ENCODE assay signal across 8 cellular contexts in genomic region chr2:85887566-85888019, GRCh38. TPM values are rescaled to one million over a fixed set of nuclear protein-coding genes. Genes with fewer than 3 reads are reported as not detected.
DNase-seq lines count a peak whose midpoint lies in the region; ATAC-seq, FAIRE-seq and TF ChIP-seq lines count a peak whose summit lies in the region.

No MANE protein-coding gene starts in this region.

- no peaks in the 10 kb centered on the region for H3K79me2 ChIP-seq in fibroblast of lung (ENCODE audit: control insufficient read depth, insufficient read depth, low read length)

- peaks cover 7% of the 10 kb centered on the region for H3K36me3 Mint-ChIP-seq in nephron (ENCODE audit: low read depth)

- in situ Hi-C loops in ACHN (cut with HindIII; ENCODE audit: low pct_ligation_motif_present, low pct_unique_long_range_greater_than_20kb, low sequenced_read_pairs), result no loop called here

- no peaks in the 10 kb centered on the region for H3K9me3 Mint-ChIP-seq in nephron

- peaks cover 60% of the 10 kb centered on the region for H3K4me1 Mint-ChIP-seq in nephron

- H3K27me3 Mint-ChIP-seq in nephron (ENCODE audit: low read depth), result peaks cover 5% of the 10 kb centered on the region

- FAIRE-seq in GM19239 (lab: Jason Lieb, UNC), result peak; percentile 21

- no peak overlapping the region for H3K9ac ChIP-seq in fibroblast of lung (ENCODE audit: insufficient read depth, low read length)

- no peak overlapping the region for H3K27ac ChIP-seq in fibroblast of lung (ENCODE audit: insufficient read depth, low read length)
- H3K27ac ChIP-seq in thymus (ENCODE audit: low read depth), result peak overlapping the region; percentile 83

- TF ChIP-seq CTCF in fibroblast of lung (conservative IDR thresholded peaks at IDR 0.05 in 1 of 2, IDR thresholded peaks at IDR 0.05 in 1 of 2; ENCODE audit: low read depth in 1 of 2, low read length in 2 of 2) (peak in 1 of 2 donors; percentile 28), nephron (IDR thresholded peaks at IDR 0.05; ENCODE audit: unreplicated experiment in 3 of 3) (no peak)

- 5% methylated on average over 10 of the region's 10 CpGs for WGBS in thymus

- peak overlapping the region; percentile 21 to 63 (median 52) for H3K4me3 ChIP-seq in fibroblast of lung (replicated peaks in 1 of 4; ENCODE audit: control extremely low read depth in 1 of 4, insufficient read depth in 1 of 4, low read depth in 3 of 4, low read length in 4 of 4)
- H3K4me3 ChIP-seq in thymus (ENCODE audit: low read length), result peak overlapping the region; percentile 81

- peak overlapping the region in 2 of 3 experiments; percentile 73 to 84 for H3K27ac Mint-ChIP-seq in nephron

- H4K20me1 ChIP-seq in fibroblast of lung (ENCODE audit: control insufficient read depth, extremely low read depth, insufficient read depth, low read length), result no peaks in the 10 kb centered on the region

- no peaks in the 10 kb centered on the region for H3K36me3 ChIP-seq in fibroblast of lung (ENCODE audit: control insufficient read depth, insufficient read depth, low read length)
- peaks cover 6% of the 10 kb centered on the region for H3K36me3 ChIP-seq in thymus (ENCODE audit: control insufficient read depth, insufficient read depth)

- peak overlapping the region; percentile 92 for H3K4me2 ChIP-seq in fibroblast of lung (ENCODE audit: extremely low read depth, insufficient read depth, low read length)

- no peaks in the 10 kb centered on the region for H3K27me3 ChIP-seq in fibroblast of lung (ENCODE audit: control insufficient read depth, insufficient read depth, low read length)
- no peaks in the 10 kb centered on the region for H3K27me3 ChIP-seq in thymus (ENCODE audit: control insufficient read depth, insufficient read depth)

- peak overlapping the region; percentile 22 for H2AFZ ChIP-seq in fibroblast of lung (ENCODE audit: low read length)

- ATAC-seq in HG03354 (IDR thresholded peaks at IDR 0.05; ENCODE audit: poor library complexity, severe bottlenecking, unreplicated experiment), result no peak

- DNase-seq in ACHN, result peak; percentile 30
- DNase-seq in GM19239 (ENCODE audit: insufficient read length, low spot score), result no peak
- DNase-seq in OCI-M1 (lab: John Stamatoyannopoulos, UW), result peak; percentile 15
- DNase-seq in activated T-helper 1 cell treated with Interleukin-2 at 50 U/mL for 16 hours (ENCODE audit: low read depth), result peak; percentile 22
- DNase-seq in fibroblast of lung (ENCODE audit: low read depth in 2 of 2), result peak; percentile 15 to 52

- H3K9me3 ChIP-seq in fibroblast of lung (ENCODE audit: control insufficient read depth, insufficient read depth, low read depth, low read length), result no peaks in the 10 kb centered on the region
- no peaks in the 10 kb centered on the region for H3K9me3 ChIP-seq in thymus (ENCODE audit: control insufficient read depth)

- H3K4me3 Mint-ChIP-seq in nephron, result peak overlapping the region; percentile 80 to 92 (median 81)

- H3K4me1 ChIP-seq in fibroblast of lung (ENCODE audit: control insufficient read depth, extremely low read depth, insufficient read depth, low read length) (peaks cover 18% of the 10 kb centered on the region), thymus (ENCODE audit: control insufficient read depth, insufficient read depth, low read length) (peaks cover 20% of the 10 kb centered on the region)

RNA-seq across cellular contexts. Expression of gene ST3GAL5, which starts 1.2 kb away (rescaled TPM):
- 10.3 and 10.9 TPM in 2 replicates for total RNA-seq in fibroblast of lung
- polyA plus RNA-seq in fibroblast of lung (6.2 and 13.8 TPM in 2 replicates), thymus (39.2 TPM)
- polyA plus RNA-seq in fibroblast of lung (2012), result 4.5 and 7.9 TPM in 2 replicates
- 7.7 and 9.7 TPM in 2 replicates for polyA minus RNA-seq in fibroblast of lung (ENCODE audit: low replicate concordance)
